ENCODE assay signal across 14 cellular contexts in genomic region chr9:70111641-70112236, GRCh38.
DNase-seq lines count a peak whose midpoint lies in the region; ATAC-seq, FAIRE-seq and TF ChIP-seq lines count a peak whose summit lies in the region.
"Had no signal": no experiment of that assay in that cellular context is flagged by ENCODE, and none has a peak within 500 bp of the region (broad histone marks: within the 10 kb centered on the region; RNA-seq: fewer than 3 reads in every experiment).

No MANE protein-coding gene starts in this region.

- H4K8ac ChIP-seq in H1 (ENCODE audit: extremely low read depth, insufficient read depth, low read length): no peak overlapping the region

- H2BK20ac ChIP-seq in H1 (ENCODE audit: low read length): peak overlapping the region; percentile 73; the same call in 1 of the 2 replicates

- no peak overlapping the region for H3K56ac ChIP-seq in H1 (replicated peaks; ENCODE audit: insufficient read length, low read depth, low read length)

- 0 out of 2 replicates have a peak overlapping the region, but pooled peaks have one; percentile 17 for H2AK5ac ChIP-seq in H1 (ENCODE audit: low read depth, low read length)

- H3K18ac ChIP-seq in H1 (ENCODE audit: extremely low read depth, low read length): peak overlapping the region; percentile 54; the same call in 1 of the 2 replicates

- peak overlapping the region; percentile 62; the same call in 1 of the 2 replicates for H2BK12ac ChIP-seq in H1 (ENCODE audit: low read depth, low read length)

- CTCF ChIA-PET in H1 (lab: Charles Lee; ENCODE audit: partially characterized antibody): interaction anchor here (0.7 to 9.5 kb wide), 37 partner anchors 12 to 373 kb away, joined by 3 to 126 read pairs (median 8); partner anchors contain the start of gene MAMDC2

- H2AFZ ChIP-seq in H1 (ENCODE audit: low read length): no peak overlapping the region

- H3K36me3 ChIP-seq in H1 (ENCODE audit: control insufficient read depth in 2 of 4, insufficient read depth in 4 of 4, low read length in 3 of 4) (peaks cover 0 to 6% (median 0%) of the 10 kb centered on the region in 4 experiments; a peak in 2 of 8 replicates), mucosa of descending colon (ENCODE audit: low read depth) (no peaks in the 10 kb centered on the region)
- H3K36me3 ChIP-seq: BLaER1 treated with 17β-estradiol and CSF1 and Interleukin-3, amounts not matched to agents 10 nM and 100 nM; neutrophil had no signal

- no peak for TF ChIP-seq POLR2A in H1 (IDR thresholded peaks at IDR 0.05; ENCODE audit: control extremely low read depth in 1 of 2, low read depth in 2 of 2, low read length in 2 of 2)
- TF ChIP-seq POLR2A in erythroblast (IDR thresholded peaks at IDR 0.05; ENCODE audit: low read length): no peak

- no peak overlapping the region for H3K9ac ChIP-seq in H1 (replicated peaks in 1 of 4; ENCODE audit: extremely low read depth in 1 of 4, low read depth in 3 of 4, low read length in 3 of 4)
- H3K9ac ChIP-seq: BLaER1 treated with 17β-estradiol and CSF1 and Interleukin-3, amounts not matched to agents 10 nM and 100 nM; SK-N-SH had no signal

- H4K20me1 ChIP-seq in H1 (replicated peaks in 1 of 2; ENCODE audit: control insufficient read depth in 1 of 2, insufficient read depth in 2 of 2, low read length in 2 of 2): no peaks in the 10 kb centered on the region
- H4K20me1 ChIP-seq: BLaER1 treated with 17β-estradiol and CSF1 and Interleukin-3, amounts not matched to agents 10 nM and 100 nM had no signal

- no peak overlapping the region for H4K91ac ChIP-seq in H1 (replicated peaks; ENCODE audit: insufficient read length, low read length)

- H3K4me1 ChIP-seq in H1 (replicated peaks in 1 of 4; ENCODE audit: control insufficient read depth in 3 of 4, insufficient read depth in 4 of 4, low read length in 3 of 4) (peaks cover 0 to 8% (median 5%) of the 10 kb centered on the region in 4 experiments; a peak in 4 of 7 replicates), mucosa of descending colon (ENCODE audit: low read depth) (peaks cover 3% of the 10 kb centered on the region)

- H2BK15ac ChIP-seq in H1 (ENCODE audit: low read length): peak overlapping the region; percentile 23; the same call in 1 of the 2 replicates

- no peak overlapping the region for H4K5ac ChIP-seq in H1 (ENCODE audit: insufficient read length, low read depth, low read length)

- intact Hi-C loops in mucosa of descending colon (cut with DNase I, micrococcal nuclease): loop anchor here in 1 of 2 donors (5.0 to 10.0 kb wide), 2 partner anchors 67 to 139 kb away; partner anchors contain the start of gene MAMDC2

- no peak for TF ChIP-seq RAD21 in H1 (IDR thresholded peaks at IDR 0.05 in 1 of 2, conservative IDR thresholded peaks at IDR 0.05 in 1 of 2; ENCODE audit: low read depth in 2 of 2, low read length in 2 of 2)

- DNase-seq in DMS153 treated with DMSO at 0.1 percent for 48 hours (lab: John Stamatoyannopoulos, UW; ENCODE audit: unreplicated experiment) (peak; percentile 16), DMS153 (lab: John Stamatoyannopoulos, UW) (no peak), LoVo (ENCODE audit: low spot score) (peak; percentile 37), H1 (ENCODE audit: low read depth in 1 of 2, low spot score in 2 of 2) (peak in 1 of 2 experiments; percentile 16), mucosa of descending colon (no peak), NCI-H2171 (lab: John Stamatoyannopoulos, UW) (no peak), erythroblast (lab: John Stamatoyannopoulos, UW) (no peak)

- no peak overlapping the region for H3K4ac ChIP-seq in H1 (replicated peaks; ENCODE audit: insufficient read length, low read depth, low read length)

- H3K4me3 ChIP-seq in H1 (ENCODE audit: extremely low read depth in 1 of 4, insufficient read depth in 2 of 4, low read depth in 3 of 4, low read length in 4 of 4) (no peak overlapping the region), mucosa of descending colon (no peak overlapping the region)
- H3K4me3 ChIP-seq: BLaER1 treated with 17β-estradiol and CSF1 and Interleukin-3, amounts not matched to agents 10 nM and 100 nM; heart left ventricle had no signal

- no peaks in the 10 kb centered on the region for H3K27me3 ChIP-seq in H1 (replicated peaks in 1 of 4; ENCODE audit: control insufficient read depth in 3 of 4, extremely low read depth in 1 of 4, insufficient read depth in 3 of 4, low read length in 3 of 4)
- H3K27me3 ChIP-seq: BLaER1 treated with 17β-estradiol and CSF1 and Interleukin-3, amounts not matched to agents 10 nM and 100 nM; heart left ventricle; neutrophil had no signal

- H2BK5ac ChIP-seq in H1 (ENCODE audit: low read depth, low read length): no peak overlapping the region

- 92% methylated on average over 5 of the region's 5 CpGs; no CpG with 5 or more reads in 1 of the 2 experiments for WGBS in H1 (ENCODE audit: extremely low coverage in 1 of 2, insufficient coverage in 1 of 2, insufficient read length in 1 of 2, insufficient replicate concordance in 2 of 2, low coverage in 1 of 2, low lambda C conversion rate in 2 of 2, missing lambda C conversion rate in 1 of 2), 2 experiments

- H3K4me2 ChIP-seq in H1 (ENCODE audit: insufficient read depth in 1 of 2, low read depth in 2 of 2, low read length in 2 of 2): no peak overlapping the region
- H3K4me2 ChIP-seq: SK-N-SH had no signal

- no peaks in the 10 kb centered on the region for H3K79me2 ChIP-seq in H1 (ENCODE audit: control insufficient read depth in 1 of 2, insufficient read depth in 2 of 2, low read length in 2 of 2)

- ATAC-seq in mucosa of descending colon (peak; percentile 22), GM18498 (IDR thresholded peaks at IDR 0.05; ENCODE audit: unreplicated experiment) (no peak)

- FAIRE-seq in H1 (lab: Jason Lieb, UNC): no peak
- FAIRE-seq: TTC549 had no signal

- POLR2A ChIA-PET in H1 (lab: Charles Lee; ENCODE audit: partially characterized antibody): interaction anchor here (2.4 kb wide), 1 partner anchor 68 kb away, joined by 9 read pairs; the partner anchor contains the start of gene MAMDC2

- H3K9me3 ChIP-seq in H1 (ENCODE audit: insufficient read depth in 2 of 2, low read depth in 1 of 2, low read length in 1 of 2) (no peaks in the 10 kb centered on the region), mucosa of descending colon (no peaks in the 10 kb centered on the region)
- H3K9me3 ChIP-seq: BLaER1 treated with 17β-estradiol and CSF1 and Interleukin-3, amounts not matched to agents 10 nM and 100 nM; heart left ventricle; neutrophil; SK-N-SH had no signal

- no peak overlapping the region for H2BK120ac ChIP-seq in H1 (replicated peaks; ENCODE audit: low read depth, low read length)

- H3K14ac ChIP-seq in H1 (ENCODE audit: insufficient read length): no peak overlapping the region

- no peak overlapping the region for H3K23ac ChIP-seq in H1 (ENCODE audit: insufficient read length)

- no peak for TF ChIP-seq CTCF in H1 (IDR thresholded peaks at IDR 0.05; ENCODE audit: control extremely low read depth in 1 of 3, insufficient read depth in 1 of 3, low read depth in 1 of 3, low read length in 3 of 3)
- TF ChIP-seq CTCF in mucosa of descending colon (IDR thresholded peaks at IDR 0.05): no peak

- no peak overlapping the region for H3K27ac ChIP-seq in H1 (ENCODE audit: low read depth, low read length)
- H3K27ac ChIP-seq: 22Rv1; BLaER1 treated with 17β-estradiol and CSF1 and Interleukin-3, amounts not matched to agents 10 nM and 100 nM; neutrophil had no signal

- no peaks in the 10 kb centered on the region; the same call in 1 of the 2 replicates for H3K23me2 ChIP-seq in H1 (ENCODE audit: low read depth, low read length)

- H3K79me1 ChIP-seq in H1 (ENCODE audit: low read depth, low read length): no peaks in the 10 kb centered on the region; the same call in 1 of the 2 replicates

- TF ChIP-seq EP300 in H1 (IDR thresholded peaks at IDR 0.05; ENCODE audit: borderline replicate concordance in 1 of 2, low read depth in 2 of 2, low read length in 2 of 2): no peak

TF ChIP-seq in H1, 55 proteins besides CTCF, POLR2A, EP300 and RAD21:
- TF ChIP-seq POU5F1 (IDR thresholded peaks at IDR 0.05; ENCODE audit: low read depth, low read length) (no peak), TAF1 (IDR thresholded peaks at IDR 0.05; ENCODE audit: low read depth, low read length) (no peak), KDM4A (IDR thresholded peaks at IDR 0.05; ENCODE audit: low read depth, low read length, severe bottlenecking) (no peak), EGR1 (IDR thresholded peaks at IDR 0.05; ENCODE audit: borderline replicate concordance, low read depth, low read length) (no peak), KDM5A (IDR thresholded peaks at IDR 0.05; ENCODE audit: low read length) (no peak), PHF8 (conservative IDR thresholded peaks at IDR 0.05; ENCODE audit: low read depth, low read length) (no peak)
TF ChIP-seq in H1: peak in this region for 0.

Comparison
In these comparisons a context has a peak if more than half of its experiments do, and no peak if none do; other contexts are left out.
1. DNase-seq: peak in DMS153 treated with DMSO at 0.1 percent for 48 hours (single experiment) and LoVo (single experiment); none in DMS153 (single experiment), mucosa of descending colon (0 of 3), NCI-H2171 (single experiment) and erythroblast (0 of 2).